Comparison of ENCODE assay signal across 12 cellular contexts in the genomic region with DNA sequence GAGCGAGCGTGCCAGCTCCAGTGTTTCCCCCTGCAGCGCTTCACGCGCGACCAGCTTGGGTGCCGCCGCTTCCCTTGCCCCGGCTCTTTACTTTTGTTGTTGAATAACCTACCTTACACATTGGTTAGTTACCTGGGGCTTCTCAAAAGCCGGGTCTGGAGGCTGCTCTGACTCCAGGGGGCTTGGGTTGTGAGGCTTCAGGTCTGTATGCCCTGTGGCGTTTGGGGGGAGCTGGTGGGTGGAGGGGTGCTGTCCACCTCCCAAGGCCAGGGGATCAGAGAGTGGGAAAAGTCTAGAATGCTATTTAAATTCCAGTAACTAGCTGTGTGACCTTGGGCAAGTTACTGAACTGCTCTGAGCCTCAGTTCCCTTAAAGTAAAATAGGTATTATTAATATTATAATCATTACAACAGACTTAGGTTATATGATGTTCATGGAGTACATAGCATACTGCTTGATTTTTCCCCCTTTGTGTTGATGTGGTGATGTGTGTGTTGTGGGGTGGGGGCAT. TPM values are rescaled to one million over a fixed set of nuclear protein-coding genes. Genes with fewer than 3 reads are reported as not detected.
A peak's percentile ranks its signal among the peaks of the same experiment; 100 is the strongest.
DNase-seq lines count a peak whose midpoint lies in the region; ATAC-seq, FAIRE-seq and TF ChIP-seq lines count a peak whose summit lies in the region.
"Had no signal": no experiment of that assay in that cellular context is flagged by ENCODE, and none has a peak within 500 bp of the region (broad histone marks: within the 10 kb centered on the region; RNA-seq: fewer than 3 reads in every experiment).

No MANE protein-coding gene starts in this region.

- no peaks in the 10 kb centered on the region for H3K79me2 ChIP-seq in K562 (ENCODE audit: control insufficient read depth, insufficient read depth, low read length)

- H3K4me1 ChIP-seq in K562 (replicated peaks in 1 of 2; ENCODE audit: control insufficient read depth in 2 of 2, insufficient read depth in 2 of 2, low read length in 2 of 2) (peaks cover 0 to 10% of the 10 kb centered on the region in 2 experiments; a peak in 1 of 5 replicates), mesodermal cell (ENCODE audit: control insufficient read depth, insufficient read depth, low read length, poor library complexity, severe bottlenecking) (no peaks in the 10 kb centered on the region), BE2C (no peaks in the 10 kb centered on the region), aorta (ENCODE audit: control insufficient read depth in 1 of 2, insufficient read depth in 2 of 2, low read length in 2 of 2) (no peaks in the 10 kb centered on the region)

- H3K36me3 ChIP-seq in H7 (replicated peaks; ENCODE audit: control insufficient read depth, insufficient read depth, low read length) (no peaks in the 10 kb centered on the region), K562 (ENCODE audit: control insufficient read depth, insufficient read depth, low read length) (no peaks in the 10 kb centered on the region), mesodermal cell (ENCODE audit: control insufficient read depth, insufficient read depth, low read length) (no peaks in the 10 kb centered on the region), BE2C (no peaks in the 10 kb centered on the region), aorta (ENCODE audit: control insufficient read depth in 1 of 2, insufficient read depth in 2 of 2, low read length in 1 of 2) (no peaks in the 10 kb centered on the region)

- no peak overlapping the region for H2AFZ ChIP-seq in K562 (ENCODE audit: low read depth, low read length)

- in situ Hi-C loops in K562 (cut with MboI) = no loop called here

- no TSS peak for BruUV-seq in K562 (replicated peaks; lab: Mats Ljungman, UMichigan)

- POLR2A ChIA-PET in K562 (lab: Yijun Ruan, JAX) = no interaction called here

- intact Hi-C loops in K562 (cut with micrococcal nuclease) = loop anchor here (5.0 kb wide), 1 partner anchor 273 kb away; no protein-coding TSS in a partner anchor
- intact Hi-C loops in aorta (cut with DNase I) = loop anchor here in 1 of 2 donors (10.0 kb wide), 1 partner anchor 1546 kb away; no protein-coding TSS in a partner anchor

- FAIRE-seq in K562 (lab: Jason Lieb, UNC) = no peak

- DNase-seq in 8988T (peak; percentile 24), H7 (no peak), K562 (ENCODE audit: extremely low read depth in 1 of 4, low spot score in 3 of 4) (no peak), GM03348 (ENCODE audit: low spot score) (no peak), BE2C (no peak), aorta (no peak), NCI-H128 (lab: John Stamatoyannopoulos, UW; ENCODE audit: unreplicated experiment) (no peak)
- DNase-seq: anterior cingulate cortex, Karpas-422, OCI-M1 had no signal

- H3K9me1 ChIP-seq in K562 (ENCODE audit: control insufficient read depth, insufficient read depth, low read length) = no peaks in the 10 kb centered on the region

- TF ChIP-seq CTCF in K562 (IDR thresholded peaks at IDR 0.05 in 2 of 3, conservative IDR thresholded peaks at IDR 0.05 in 1 of 3; ENCODE audit: insufficient read depth in 2 of 3, low read depth in 1 of 3, low read length in 3 of 3) (no peak), BE2C (IDR thresholded peaks at IDR 0.05; ENCODE audit: low read depth, low read length) (no peak)

- H4K20me1 ChIP-seq in K562 (replicated peaks; ENCODE audit: control insufficient read depth, insufficient read depth, low read length) = no peaks in the 10 kb centered on the region

- H3K4me3 ChIP-seq in H7 (ENCODE audit: insufficient read depth, low read depth, low read length) = peak overlapping the region; percentile 48
- no peak overlapping the region for H3K4me3 ChIP-seq in K562
- H3K4me3 ChIP-seq in mesodermal cell (ENCODE audit: extremely low read depth, insufficient read depth, low read length, poor library complexity, severe bottlenecking) = peak overlapping the region; percentile 46
- no peak overlapping the region for H3K4me3 ChIP-seq in BE2C (ENCODE audit: low read depth, low read length)
- no peak overlapping the region for H3K4me3 ChIP-seq in aorta (ENCODE audit: low read length in 2 of 2)

- ATAC-seq in K562 (no peak), aorta (ENCODE audit: low FRiP score) (no peak)

- WGBS in K562 (ENCODE audit: insufficient coverage, low coverage, missing lambda C conversion rate) = 41% methylated on average over 11 of the region's 11 CpGs
- WGBS in mesodermal cell (ENCODE audit: insufficient coverage in 2 of 2), 2 experiments = 28 to 30% methylated on average over 7 to 9 of the region's 11 CpGs
- 30 to 39% methylated on average over 11 of the region's 11 CpGs for WGBS in aorta, 2 donors

- H3K27me3 ChIP-seq in H7 (ENCODE audit: control insufficient read depth, insufficient read depth, low read length) = peaks cover 26% of the 10 kb centered on the region
- peaks cover 4 to 29% of the 10 kb centered on the region in 2 experiments; a peak in 3 of 5 replicates for H3K27me3 ChIP-seq in K562 (ENCODE audit: control insufficient read depth in 2 of 2, insufficient read depth in 2 of 2, low read length in 2 of 2)
- peaks cover 20% of the 10 kb centered on the region for H3K27me3 ChIP-seq in BE2C
- H3K27me3 ChIP-seq in aorta (ENCODE audit: control insufficient read depth in 1 of 2, insufficient read depth in 2 of 2, low read length in 1 of 2) = peaks cover 0 to 2% of the 10 kb centered on the region in 2 donors

- CTCF ChIA-PET in K562 (lab: Yijun Ruan, JAX; ENCODE audit: low intra/inter-chr PET ratio) = no interaction called here

- no peak for TF ChIP-seq RAD21 in K562 (CRISPR knock-in tag; conservative IDR thresholded peaks at IDR 0.05 in 1 of 2, IDR thresholded peaks at IDR 0.05 in 1 of 2)

- TF ChIP-seq EP300 in K562 (IDR thresholded peaks at IDR 0.05; ENCODE audit: low read length) = no peak

- no peak for TF ChIP-seq POLR2A in K562 (conservative IDR thresholded peaks at IDR 0.05)

- H3K4me2 ChIP-seq in K562 (ENCODE audit: insufficient read depth, low read length) = no peak overlapping the region

- no peak overlapping the region for H3K27ac ChIP-seq in K562 (ENCODE audit: extremely low read depth, low read depth, low read length)
- no peak overlapping the region for H3K27ac ChIP-seq in mesodermal cell (ENCODE audit: low read depth, low read length, severe bottlenecking)
- H3K27ac ChIP-seq in aorta (ENCODE audit: low read depth in 1 of 2, low read length in 2 of 2) = no peak overlapping the region

- H3K9ac ChIP-seq in K562 (ENCODE audit: insufficient read depth in 1 of 2, low read depth in 2 of 2, low read length in 2 of 2) = no peak overlapping the region

- H3K9me3 ChIP-seq in K562 (replicated peaks; ENCODE audit: control insufficient read depth, insufficient read depth, low read depth, low read length) (no peaks in the 10 kb centered on the region), mesodermal cell (ENCODE audit: control insufficient read depth, low read length) (no peaks in the 10 kb centered on the region), BE2C (no peaks in the 10 kb centered on the region), aorta (ENCODE audit: control insufficient read depth, low read length) (peaks cover 1% of the 10 kb centered on the region)

TF ChIP-seq in K562, 482 proteins besides CTCF, POLR2A, EP300 and RAD21 (continues in another document):
- TF ChIP-seq, protein P1, sequence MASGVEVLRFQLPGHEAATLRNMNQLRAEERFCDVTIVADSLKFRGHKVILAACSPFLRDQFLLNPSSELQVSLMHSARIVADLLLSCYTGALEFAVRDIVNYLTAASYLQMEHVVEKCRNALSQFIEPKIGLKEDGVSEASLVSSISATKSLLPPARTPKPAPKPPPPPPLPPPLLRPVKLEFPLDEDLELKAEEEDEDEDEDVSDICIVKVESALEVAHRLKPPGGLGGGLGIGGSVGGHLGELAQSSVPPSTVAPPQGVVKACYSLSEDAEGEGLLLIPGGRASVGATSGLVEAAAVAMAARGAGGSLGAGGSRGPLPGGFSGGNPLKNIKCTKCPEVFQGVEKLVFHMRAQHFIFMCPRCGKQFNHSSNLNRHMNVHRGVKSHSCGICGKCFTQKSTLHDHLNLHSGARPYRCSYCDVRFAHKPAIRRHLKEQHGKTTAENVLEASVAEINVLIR (CRISPR knock-in tag; IDR thresholded peaks at IDR 0.05) = no peak
- TF ChIP-seq, protein P2, sequence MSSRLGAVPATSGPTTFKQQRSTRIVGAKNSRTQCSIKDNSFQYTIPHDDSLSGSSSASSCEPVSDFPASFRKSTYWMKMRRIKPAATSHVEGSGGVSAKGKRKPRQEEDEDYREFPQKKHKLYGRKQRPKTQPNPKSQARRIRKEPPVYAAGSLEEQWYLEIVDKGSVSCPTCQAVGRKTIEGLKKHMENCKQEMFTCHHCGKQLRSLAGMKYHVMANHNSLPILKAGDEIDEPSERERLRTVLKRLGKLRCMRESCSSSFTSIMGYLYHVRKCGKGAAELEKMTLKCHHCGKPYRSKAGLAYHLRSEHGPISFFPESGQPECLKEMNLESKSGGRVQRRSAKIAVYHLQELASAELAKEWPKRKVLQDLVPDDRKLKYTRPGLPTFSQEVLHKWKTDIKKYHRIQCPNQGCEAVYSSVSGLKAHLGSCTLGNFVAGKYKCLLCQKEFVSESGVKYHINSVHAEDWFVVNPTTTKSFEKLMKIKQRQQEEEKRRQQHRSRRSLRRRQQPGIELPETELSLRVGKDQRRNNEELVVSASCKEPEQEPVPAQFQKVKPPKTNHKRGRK (tag; IDR thresholded peaks at IDR 0.05) = no peak
- no peak for TF ChIP-seq NFE2L1 (tag; IDR thresholded peaks at IDR 0.05; ENCODE audit: borderline replicate concordance, low read depth)

RNA-seq across cellular contexts. Expression of a gene that starts 0.8 kb away (rescaled TPM):
- total RNA-seq in H7 (2014; rRNA removed; shearing (Covaris generic)) = 0.22 and 1.9 TPM in 2 replicates
- total RNA-seq in K562 (2011; cell fraction: chromatin; rRNA removed; ENCODE audit: low replicate concordance) = not detected in 2 replicates
- not detected in 2 replicates for total RNA-seq in K562 (2011; cell fraction: nucleolus; rRNA removed)
- total RNA-seq in K562 (2011; cell fraction: nucleoplasm; rRNA removed) = not detected in 2 replicates
- total RNA-seq in K562 (2014; rRNA removed) (not detected in 2 replicates), K562 (2014; rRNA removed; fragmentation: Illumina TruSeq; extraction: Trizol) (not detected in 2 replicates), K562 (2015; rRNA removed; fragmentation: Illumina TruSeq; extraction: Trizol) (not detected in 2 replicates), K562 (2021) (not detected in 2 replicates), aorta (not detected)
- polyA plus RNA-seq in K562 (2011; rRNA removed) (not detected in 2 replicates), K562 (2014; fragmentation: Illumina TruSeq; extraction: Trizol) (not detected in 2 replicates), K562 (2014; fragmentation: Nextera tagmentation; extraction: Ambion mirVana) (not detected), K562 (2014; rRNA removed) (not detected in 2 replicates), aorta (under 1 TPM in 1 of 2 donors, not detected in 1; 0.26 TPM)
- polyA plus RNA-seq in K562 (2011; cell fraction: cytosol; rRNA removed) = not detected in 2 replicates
- not detected in 2 replicates for polyA plus RNA-seq in K562 (2011; cell fraction: nucleus; rRNA removed)
- not detected in 2 replicates for polyA plus RNA-seq in K562 (2012)
- not detected in 2 replicates for polyA minus RNA-seq in K562 (2011; rRNA and poly(A)+ RNA removed)
- polyA minus RNA-seq in K562 (2011; cell fraction: cytosol; rRNA and poly(A)+ RNA removed) = not detected in 2 replicates
- not detected in 2 replicates for polyA minus RNA-seq in K562 (2011; cell fraction: nucleus; rRNA and poly(A)+ RNA removed)
- 37.3 TPM for polyA plus RNA-seq in mesodermal cell (2013, experiment 1 of 2)
- 36.9 TPM for polyA plus RNA-seq in mesodermal cell (2013, experiment 2 of 2)
- polyA plus RNA-seq in BE2C (2012; ENCODE audit: insufficient read depth, insufficient read length, low read depth) = not detected
- total RNA-seq: sciatic nerve had no signal

Comparison
In these comparisons a context has a peak if more than half of its experiments do, and no peak if none do; other contexts are left out.
1. H3K4me3 ChIP-seq: peak in H7 (single experiment) and mesodermal cell (single experiment); none in K562 (single experiment), BE2C (single experiment) and aorta (0 of 2).